In genomic region chr17:47242648-47243047, GRCh38 we compare ENCODE assay signal across 11 cellular contexts. TPM values are rescaled to one million over a fixed set of nuclear protein-coding genes. Genes with fewer than 3 reads are reported as not detected.
"Had no signal": no experiment of that assay in that cellular context is flagged by ENCODE, and none has a peak within 500 bp of the region (broad histone marks: within the 10 kb centered on the region; RNA-seq: fewer than 3 reads in every experiment).

No MANE protein-coding gene starts in this region.

- ATAC-seq: GM23338, HCT116 had no signal

- H3K4me2 ChIP-seq: GM23338 had no signal

- H3K27ac ChIP-seq: GM23248 had no signal

- DNase-seq: GM23248, GOT3, H7, H9, HCEC 1CT, HFFc6 had no signal

- H3K9me3 ChIP-seq: HAP-1 had no signal

- H3K4me3 Mint-ChIP-seq: GM23338, H9, HFFc6 had no signal

- H3K4me1 Mint-ChIP-seq: GM23338, H9 had no signal

- H3K9me3 Mint-ChIP-seq: GM23338, H9, HFFc6 had no signal

- H3K27ac Mint-ChIP-seq: GM23338, HFFc6 had no signal

- FAIRE-seq: H1, H54 had no signal

- H3K4me3 ChIP-seq: GM23248, GM23338, HAP-1 had no signal

- H3K4me1 ChIP-seq: HAP-1 had no signal

- H2AFZ ChIP-seq: GM23248, GM23338 had no signal

- H3K36me3 ChIP-seq: HAP-1 had no signal

- H3K9ac ChIP-seq: GM23248 had no signal

RNA-seq across cellular contexts. Expression of gene ITGB3, which starts 11.0 kb away (rescaled TPM):
- total RNA-seq: H9 had no signal
- polyA plus RNA-seq: GM23338 had no signal

RNA-seq across cellular contexts. Expression of gene MYL4, which starts 33.5 kb away (rescaled TPM):
- total RNA-seq: GM23248, GM23338, H1, H7, HFFc6 had no signal
- polyA plus RNA-seq: GM23248 had no signal
